ENCODE assay signal across 8 cellular contexts in genomic region chr7:75776295-75776971, GRCh38. TPM values are rescaled to one million over a fixed set of nuclear protein-coding genes. Genes with fewer than 3 reads are reported as not detected.
DNase-seq lines count a peak whose midpoint lies in the region; ATAC-seq and TF ChIP-seq lines count a peak whose summit lies in the region.

No MANE protein-coding gene starts in this region.

- no peaks in the 10 kb centered on the region for H3K9me3 ChIP-seq in SU-DHL-6 (ENCODE audit: insufficient read depth, low read length)
- no peaks in the 10 kb centered on the region for H3K9me3 ChIP-seq in adipocyte (ENCODE audit: control insufficient read depth, low read length)

- peak overlapping the region; percentile 36 for H3K27ac ChIP-seq in SU-DHL-6 (ENCODE audit: low read depth, low read length)

- peaks cover 17% of the 10 kb centered on the region for H3K4me1 ChIP-seq in adipocyte (ENCODE audit: control insufficient read depth, insufficient read depth, low read length)

- no peak overlapping the region for H2AFZ ChIP-seq in SU-DHL-6 (ENCODE audit: low read depth, low read length, severe bottlenecking)

- H3K27me3 ChIP-seq in SU-DHL-6 (ENCODE audit: low read length) (no peaks in the 10 kb centered on the region), adipocyte (replicated peaks; ENCODE audit: control insufficient read depth, insufficient read depth, low read length) (no peaks in the 10 kb centered on the region)

- no peaks in the 10 kb centered on the region for H3K79me2 ChIP-seq in SU-DHL-6 (ENCODE audit: insufficient read depth, low read length)

- H4K20me1 ChIP-seq in SU-DHL-6 (ENCODE audit: low read depth, low read length): no peaks in the 10 kb centered on the region

- peak overlapping the region; percentile 32 for H3K4me2 ChIP-seq in SU-DHL-6 (ENCODE audit: low read depth, low read length, poor library complexity, severe bottlenecking)

- no peak overlapping the region for H3K9ac ChIP-seq in SU-DHL-6 (ENCODE audit: low read length)
- no peak overlapping the region for H3K9ac ChIP-seq in adipocyte (ENCODE audit: low read length)

- no peak for TF ChIP-seq CTCF in GM12865 (IDR thresholded peaks at IDR 0.05; ENCODE audit: insufficient read depth, low read depth, low read length, missing control alignments)
- TF ChIP-seq CTCF in SU-DHL-6 (IDR thresholded peaks at IDR 0.05; ENCODE audit: insufficient read depth, low read length, poor library complexity, severe bottlenecking): no peak

- H3F3A ChIP-seq in SU-DHL-6 (ENCODE audit: insufficient read depth): peaks cover 6% of the 10 kb centered on the region; the same call in 1 of the 2 replicates

- DNase-seq in GM12865 (ENCODE audit: low read depth) (peak; percentile 62), adipocyte (ENCODE audit: low read depth) (peak; percentile 64), HEK293T (ENCODE audit: extremely low spot score) (no peak), G401 (ENCODE audit: low spot score) (no peak)
- DNase-seq in stimulated activated CD4-positive, alpha-beta T cell treated with anti-CD3 and anti-CD28 coated beads, Interleukin-2, amount 100 ng/mL, for 4 hours (ENCODE audit: low read depth): peak; percentile 66

- CTCF ChIA-PET in HEK293T (lab: Yijun Ruan, JAX): no interaction called here

- POLR2A ChIA-PET in HEK293T (lab: Yijun Ruan, JAX): no interaction called here

- H3K4me3 ChIP-seq in GM12865 (ENCODE audit: low read depth, low read length): no peak overlapping the region
- H3K4me3 ChIP-seq in SU-DHL-6 (ENCODE audit: insufficient read depth, low read length, poor library complexity, severe bottlenecking): no peak overlapping the region
- H3K4me3 ChIP-seq in adipocyte (ENCODE audit: low read length): no peak overlapping the region

- H3K36me3 ChIP-seq in SU-DHL-6 (ENCODE audit: low read length) (no peaks in the 10 kb centered on the region), adipocyte (ENCODE audit: control insufficient read depth, insufficient read depth, low read length, severe bottlenecking) (no peaks in the 10 kb centered on the region)

- no peak for ATAC-seq in HG03159 (IDR thresholded peaks at IDR 0.05; ENCODE audit: unreplicated experiment)
- no peak for ATAC-seq in GM18502 (IDR thresholded peaks at IDR 0.05; ENCODE audit: poor library complexity, unreplicated experiment)

- in situ Hi-C loops in G401 (cut with HindIII; ENCODE audit: low sequenced_read_pairs): no loop called here

- no peaks in the 10 kb centered on the region for H3K9me2 ChIP-seq in SU-DHL-6 (replicated peaks; ENCODE audit: insufficient read depth, low read length)

TF ChIP-seq in HEK293T, 16 proteins besides CTCF, POLR2A, EP300 and RAD21:
- TF ChIP-seq SUZ12 (IDR thresholded peaks at IDR 0.05) (no peak), ARNT (IDR thresholded peaks at IDR 0.05) (no peak), PKNOX1 (IDR thresholded peaks at IDR 0.05) (no peak), FOXK2 (IDR thresholded peaks at IDR 0.05) (no peak), L3MBTL2 (conservative IDR thresholded peaks at IDR 0.05) (no peak), SP1 (IDR thresholded peaks at IDR 0.05) (no peak), ZNF384 (IDR thresholded peaks at IDR 0.05) (no peak), FOXA1 (IDR thresholded peaks at IDR 0.05) (no peak), NFRKB (IDR thresholded peaks at IDR 0.05) (no peak), ELF4 (IDR thresholded peaks at IDR 0.05) (no peak), LEF1 (IDR thresholded peaks at IDR 0.05; ENCODE audit: borderline replicate concordance) (no peak), FOXM1 (IDR thresholded peaks at IDR 0.05; ENCODE audit: borderline replicate concordance) (no peak), TARDBP (IDR thresholded peaks at IDR 0.05) (no peak), HDGF (IDR thresholded peaks at IDR 0.05; ENCODE audit: borderline replicate concordance) (no peak), CTBP1 (IDR thresholded peaks at IDR 0.05; ENCODE audit: borderline replicate concordance) (no peak), BHLHE40 (IDR thresholded peaks at IDR 0.05; ENCODE audit: borderline replicate concordance) (no peak)

RNA-seq across cellular contexts. Expression of gene CCL26, which starts 4.4 kb away (rescaled TPM):
- not detected in 2 replicates for total RNA-seq in G401 (2014; rRNA removed; shearing (Covaris generic))

RNA-seq across cellular contexts. Expression of gene CCL24, which starts 37.2 kb away (rescaled TPM):
- total RNA-seq in G401 (2014; rRNA removed; shearing (Covaris generic)): not detected in 2 replicates

RNA-seq across cellular contexts. Expression of gene HIP1, which starts 37.7 kb away (rescaled TPM):
- total RNA-seq in G401 (2014; rRNA removed; shearing (Covaris generic)): 19.1 and 33.2 TPM in 2 replicates

Comparison
In these comparisons a context has a peak if more than half of its experiments do, and no peak if none do; other contexts are left out.
1. DNase-seq: peak in GM12865 (single experiment), adipocyte (single experiment) and stimulated activated CD4-positive, alpha-beta T cell treated with anti-CD3 and anti-CD28 coated beads, Interleukin-2, amount 100 ng/mL, for 4 hours (single experiment); none in HEK293T (single experiment) and G401 (single experiment).